ENCODE assay signal across 9 cellular contexts in the genomic region with DNA sequence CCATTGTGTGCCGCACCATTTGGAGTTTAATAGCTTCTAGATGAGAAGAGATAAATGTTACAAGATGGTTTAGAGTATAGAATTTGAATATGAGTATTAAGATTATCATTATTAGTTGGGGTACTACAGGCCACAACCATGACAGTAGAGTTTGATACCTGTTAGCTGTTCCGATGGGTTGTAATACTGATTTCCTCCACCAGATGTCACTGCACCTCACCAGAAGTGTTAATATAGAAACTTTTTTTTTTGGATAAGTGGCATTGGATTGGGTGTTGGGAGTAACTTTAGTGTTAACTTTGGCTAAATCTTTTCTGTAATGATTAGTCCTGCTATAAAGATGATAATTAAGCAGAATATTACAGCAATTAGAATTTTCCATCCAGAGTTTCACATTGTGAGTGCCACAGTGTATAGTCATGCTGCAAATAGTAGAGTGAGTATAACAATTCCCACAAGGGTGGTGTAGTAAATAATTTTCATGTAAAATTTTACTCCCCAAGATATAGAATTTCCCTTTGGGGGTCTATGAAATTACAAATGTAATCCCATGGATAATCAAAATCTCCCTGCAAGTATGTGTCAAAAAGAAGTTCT. TPM values are rescaled to one million over a fixed set of nuclear protein-coding genes. Genes with fewer than 3 reads are reported as not detected.
DNase-seq lines count a peak whose midpoint lies in the region; ATAC-seq and TF ChIP-seq lines count a peak whose summit lies in the region.
"Had no signal": no experiment of that assay in that cellular context is flagged by ENCODE, and none has a peak within 500 bp of the region (broad histone marks: within the 10 kb centered on the region; RNA-seq: fewer than 3 reads in every experiment).

No MANE protein-coding gene starts in this region.

- TF ChIP-seq POLR2A in heart left ventricle (IDR thresholded peaks at IDR 0.05) (no peak), esophagus squamous epithelium (IDR thresholded peaks at IDR 0.05) (no peak)

- H3K9me3 ChIP-seq in heart left ventricle: peaks cover 0 to 46% (median 19%) of the 10 kb centered on the region in 12 donors
- H3K9me3 ChIP-seq in right cardiac atrium (ENCODE audit: control insufficient read depth, low read length): peaks cover 2% of the 10 kb centered on the region
- H3K9me3 ChIP-seq in esophagus squamous epithelium: peaks cover 0 to 15% (median 2%) of the 10 kb centered on the region in 3 donors
- peaks cover 7% of the 10 kb centered on the region for H3K9me3 ChIP-seq in smooth muscle cell (replicated peaks; ENCODE audit: low read depth)

- H3K4me2 ChIP-seq in smooth muscle cell: no peak overlapping the region

- H3K9me3 Mint-ChIP-seq in stimulated activated naive B cell treated with anti-CD40 and anti-IgM and Interleukin-4, amounts not matched to agents 10 μg/mL and 1 μg/mL and 100 μg/mL, for 72 hours: peaks cover 17 to 24% of the 10 kb centered on the region in 2 donors

- no peak overlapping the region for H3K27ac Mint-ChIP-seq in stimulated activated naive B cell treated with anti-CD40 and anti-IgM and Interleukin-4, amounts not matched to agents 10 μg/mL and 1 μg/mL and 100 μg/mL, for 72 hours
- H3K27ac Mint-ChIP-seq: stimulated activated effector memory CD8-positive, alpha-beta T cell treated with anti-CD3 and anti-CD28 coated beads, Interleukin-12 subunit alpha, Interleukin-12 subunit beta, amount 100 ng/mL, for 72 hours had no signal

- ATAC-seq in heart left ventricle (no peak), right cardiac atrium (no peak), HG02973 (IDR thresholded peaks at IDR 0.05; ENCODE audit: unreplicated experiment) (no peak)
- no peak for ATAC-seq in stimulated activated naive B cell treated with anti-CD40 and anti-IgM and Interleukin-4, amounts not matched to agents 10 μg/mL and 1 μg/mL and 100 μg/mL, for 72 hours (replicated peaks)
- ATAC-seq: stimulated activated effector memory CD8-positive, alpha-beta T cell treated with anti-CD3 and anti-CD28 coated beads, Interleukin-12 subunit alpha, Interleukin-12 subunit beta, amount 100 ng/mL, for 72 hours had no signal

- no peak overlapping the region for H3K4me3 Mint-ChIP-seq in stimulated activated naive B cell treated with anti-CD40 and anti-IgM and Interleukin-4, amounts not matched to agents 10 μg/mL and 1 μg/mL and 100 μg/mL, for 72 hours
- H3K4me3 Mint-ChIP-seq: stimulated activated effector memory CD8-positive, alpha-beta T cell treated with anti-CD3 and anti-CD28 coated beads, Interleukin-12 subunit alpha, Interleukin-12 subunit beta, amount 100 ng/mL, for 72 hours had no signal

- H3K36me3 ChIP-seq in heart left ventricle (no peaks in the 10 kb centered on the region), esophagus squamous epithelium (no peaks in the 10 kb centered on the region), smooth muscle cell (ENCODE audit: low read depth) (no peaks in the 10 kb centered on the region)

- H3F3A ChIP-seq in smooth muscle cell (ENCODE audit: low read depth): no peaks in the 10 kb centered on the region

- H3K4me3 ChIP-seq in heart left ventricle (no peak overlapping the region), right cardiac atrium (ENCODE audit: low read length) (no peak overlapping the region), esophagus squamous epithelium (no peak overlapping the region), smooth muscle cell (no peak overlapping the region)

- no peak overlapping the region for H3K9ac ChIP-seq in smooth muscle cell (ENCODE audit: low read depth)

- H3K4me1 Mint-ChIP-seq in stimulated activated naive B cell treated with anti-CD40 and anti-IgM and Interleukin-4, amounts not matched to agents 10 μg/mL and 1 μg/mL and 100 μg/mL, for 72 hours: no peaks in the 10 kb centered on the region
- H3K4me1 Mint-ChIP-seq: stimulated activated effector memory CD8-positive, alpha-beta T cell treated with anti-CD3 and anti-CD28 coated beads, Interleukin-12 subunit alpha, Interleukin-12 subunit beta, amount 100 ng/mL, for 72 hours had no signal

- no peaks in the 10 kb centered on the region for H3K27me3 ChIP-seq in heart left ventricle
- no peaks in the 10 kb centered on the region for H3K27me3 ChIP-seq in right cardiac atrium (ENCODE audit: control insufficient read depth, insufficient read depth)
- peaks cover 0 to 2% (median 0%) of the 10 kb centered on the region in 4 donors for H3K27me3 ChIP-seq in esophagus squamous epithelium
- H3K27me3 ChIP-seq in smooth muscle cell (ENCODE audit: low read depth): no peaks in the 10 kb centered on the region

- H3K79me2 ChIP-seq in smooth muscle cell (ENCODE audit: low read depth): no peaks in the 10 kb centered on the region

- H3K27ac ChIP-seq in heart left ventricle (no peak overlapping the region), right cardiac atrium (ENCODE audit: low read length) (no peak overlapping the region), esophagus squamous epithelium (no peak overlapping the region), smooth muscle cell (ENCODE audit: low read depth) (no peak overlapping the region)

- peak; percentile 14 to 63 (median 44) for TF ChIP-seq CTCF in heart left ventricle (IDR thresholded peaks at IDR 0.05)
- TF ChIP-seq CTCF in esophagus squamous epithelium (IDR thresholded peaks at IDR 0.05): peak in 5 of 6 experiments; percentile 35 to 69 (median 53)
- peak; percentile 42 for TF ChIP-seq CTCF in smooth muscle cell (IDR thresholded peaks at IDR 0.05; ENCODE audit: borderline replicate concordance, insufficient read depth, poor library complexity, severe bottlenecking)

- intact Hi-C loops in heart left ventricle (cut with DNase I) (no loop called here), right cardiac atrium (cut with DNase I) (no loop called here), esophagus squamous epithelium (cut with DNase I) (no loop called here)

- H4K20me1 ChIP-seq in smooth muscle cell (ENCODE audit: low read depth): no peaks in the 10 kb centered on the region

- H3K27me3 Mint-ChIP-seq in stimulated activated naive B cell treated with anti-CD40 and anti-IgM and Interleukin-4, amounts not matched to agents 10 μg/mL and 1 μg/mL and 100 μg/mL, for 72 hours: peaks cover 11 to 17% of the 10 kb centered on the region in 2 donors

- WGBS in heart left ventricle, 4 donors: 82 to 95% (median 89%) methylated on average over 2 of the region's 2 CpGs
- 89% methylated on average over 2 of the region's 2 CpGs for WGBS in right cardiac atrium
- WGBS in esophagus squamous epithelium, 2 donors: 59 to 73% methylated on average over 2 of the region's 2 CpGs
- 56% methylated on average over 2 of the region's 2 CpGs for WGBS in smooth muscle cell (ENCODE audit: low lambda C conversion rate)

- H3K4me1 ChIP-seq in heart left ventricle: no peaks in the 10 kb centered on the region
- no peaks in the 10 kb centered on the region for H3K4me1 ChIP-seq in right cardiac atrium (ENCODE audit: control insufficient read depth, insufficient read depth, low read length)
- no peaks in the 10 kb centered on the region for H3K4me1 ChIP-seq in esophagus squamous epithelium
- no peaks in the 10 kb centered on the region for H3K4me1 ChIP-seq in smooth muscle cell (ENCODE audit: low read depth)

- DNase-seq in heart left ventricle (no peak), right cardiac atrium (no peak), NCI-H748 treated with DMSO at 0.1 percent for 48 hours (lab: John Stamatoyannopoulos, UW) (peak; percentile 5), esophagus squamous epithelium (lab: John Stamatoyannopoulos, UW) (no peak), smooth muscle cell (lab: John Stamatoyannopoulos, UW; ENCODE audit: unreplicated experiment) (no peak), NCI-H2107 (lab: John Stamatoyannopoulos, UW) (no peak)
- no peak for DNase-seq in stimulated activated naive B cell treated with anti-CD40 and anti-IgM and Interleukin-4, amounts not matched to agents 10 μg/mL and 1 μg/mL and 100 μg/mL, for 72 hours

- H3K36me3 Mint-ChIP-seq in stimulated activated naive B cell treated with anti-CD40 and anti-IgM and Interleukin-4, amounts not matched to agents 10 μg/mL and 1 μg/mL and 100 μg/mL, for 72 hours: peaks cover 0 to 3% of the 10 kb centered on the region in 2 donors
- H3K36me3 Mint-ChIP-seq: stimulated activated effector memory CD8-positive, alpha-beta T cell treated with anti-CD3 and anti-CD28 coated beads, Interleukin-12 subunit alpha, Interleukin-12 subunit beta, amount 100 ng/mL, for 72 hours had no signal

- no peak overlapping the region for H2AFZ ChIP-seq in smooth muscle cell (ENCODE audit: low read depth)

RNA-seq across cellular contexts. Expression of a gene that starts 56.3 kb away (rescaled TPM):
- total RNA-seq in heart left ventricle: not detected
- not detected for polyA plus RNA-seq in heart left ventricle
- not detected for total RNA-seq in right cardiac atrium
- polyA plus RNA-seq in right cardiac atrium: not detected
- not detected for total RNA-seq in esophagus squamous epithelium
- total RNA-seq in smooth muscle cell: not detected in 2 replicates
- polyA plus RNA-seq in smooth muscle cell: not detected in 2 replicates
